Comparison of ENCODE assay signal across 8 cellular contexts in genomic region chr4:106898621-106899230, GRCh38.
DNase-seq lines count a peak whose midpoint lies in the region; ATAC-seq, FAIRE-seq and TF ChIP-seq lines count a peak whose summit lies in the region.

No MANE protein-coding gene starts in this region.

- H3K4me3 ChIP-seq in cardiac fibroblast (replicated peaks in 1 of 2; ENCODE audit: low read depth in 2 of 2, low read length in 2 of 2) = no peak overlapping the region
- no peak overlapping the region for H3K4me3 ChIP-seq in mesenchymal stem cell (ENCODE audit: insufficient read depth in 1 of 2, low read depth in 1 of 2, low read length in 2 of 2)

- DNase-seq in GM12892 (ENCODE audit: insufficient read length) = no peak
- peak; percentile 51 for DNase-seq in NCI-H748 (lab: John Stamatoyannopoulos, UW; ENCODE audit: unreplicated experiment)
- DNase-seq in cardiac fibroblast (ENCODE audit: low read depth in 2 of 2) = peak; percentile 51 to 84
- DNase-seq in mesenchymal stem cell = peak; percentile 60
- no peak for DNase-seq in T1000 (lab: John Stamatoyannopoulos, UW)
- no peak for DNase-seq in DMS79 (lab: John Stamatoyannopoulos, UW)

- TF ChIP-seq POLR2A in GM12892 (IDR thresholded peaks at IDR 0.05; ENCODE audit: low read depth, low read length) = no peak

- no peaks in the 10 kb centered on the region for H3K9me3 ChIP-seq in mesenchymal stem cell (ENCODE audit: control insufficient read depth, low read length)

- no peak overlapping the region for H4K8ac ChIP-seq in mesenchymal stem cell (ENCODE audit: low read length)

- no peak overlapping the region for H3K14ac ChIP-seq in mesenchymal stem cell (ENCODE audit: low read length in 2 of 2)

- no peaks in the 10 kb centered on the region for H3K79me1 ChIP-seq in mesenchymal stem cell (replicated peaks; ENCODE audit: low read length, poor library complexity, severe bottlenecking)

- no peak overlapping the region for H2BK12ac ChIP-seq in mesenchymal stem cell (ENCODE audit: low read length in 2 of 2)

- no peak overlapping the region for H2BK5ac ChIP-seq in mesenchymal stem cell (ENCODE audit: low read depth, low read length, poor library complexity, severe bottlenecking)

- no peaks in the 10 kb centered on the region for H3K36me3 ChIP-seq in mesenchymal stem cell (ENCODE audit: control insufficient read depth in 1 of 2, insufficient read depth in 2 of 2, low read depth in 1 of 2, low read length in 2 of 2)

- H2AK5ac ChIP-seq in mesenchymal stem cell (ENCODE audit: low read length, severe bottlenecking) = no peak overlapping the region

- no peak overlapping the region for H2AFZ ChIP-seq in mesenchymal stem cell (ENCODE audit: low read depth, low read length)

- H3K9ac ChIP-seq in mesenchymal stem cell (ENCODE audit: low read length) = no peak overlapping the region

- H3K4me1 ChIP-seq in mesenchymal stem cell (ENCODE audit: control insufficient read depth, insufficient read depth, low read depth, low read length) = no peaks in the 10 kb centered on the region

- ATAC-seq in HG02943 (IDR thresholded peaks at IDR 0.05; ENCODE audit: low read depth, unreplicated experiment) = peak; percentile 77

- H3K27ac ChIP-seq in C4-2B (no peak overlapping the region), mesenchymal stem cell (ENCODE audit: low read length, poor library complexity, severe bottlenecking) (no peak overlapping the region)

- H3K4me2 ChIP-seq in mesenchymal stem cell (ENCODE audit: low read length, poor library complexity, severe bottlenecking) = no peak overlapping the region

- peak; percentile 76 for FAIRE-seq in GM12892 (lab: Jason Lieb, UNC)

- no peak overlapping the region for H2BK15ac ChIP-seq in mesenchymal stem cell (ENCODE audit: low read depth, poor library complexity, severe bottlenecking)

- H3K27me3 ChIP-seq in mesenchymal stem cell (ENCODE audit: control insufficient read depth in 1 of 2, insufficient read depth in 1 of 2, low read length in 2 of 2) = no peaks in the 10 kb centered on the region

- H2BK120ac ChIP-seq in mesenchymal stem cell (ENCODE audit: low read depth, low read length) = no peak overlapping the region

- no peak overlapping the region for H3K4ac ChIP-seq in mesenchymal stem cell (ENCODE audit: low read depth in 1 of 2, low read length in 2 of 2)

- WGBS in mesenchymal stem cell = 33% methylated on average over 3 of the region's 4 CpGs

- no peak overlapping the region for H3K18ac ChIP-seq in mesenchymal stem cell (ENCODE audit: low read depth in 1 of 2, low read length in 2 of 2)

- H4K91ac ChIP-seq in mesenchymal stem cell (ENCODE audit: low read length) = no peak overlapping the region

- peak; percentile 88 for TF ChIP-seq CTCF in C4-2B (conservative IDR thresholded peaks at IDR 0.05)
- peak; percentile 84 for TF ChIP-seq CTCF in cardiac fibroblast (IDR thresholded peaks at IDR 0.05; ENCODE audit: low read depth, low read length)

- H3K23ac ChIP-seq in mesenchymal stem cell (ENCODE audit: low read length in 2 of 2) = no peak overlapping the region

Comparison
In these comparisons a context has a peak if more than half of its experiments do, and no peak if none do; other contexts are left out.
1. DNase-seq: peak in NCI-H748 (single experiment), cardiac fibroblast (2 of 2) and mesenchymal stem cell (single experiment); none in GM12892 (single experiment), T1000 (single experiment) and DMS79 (single experiment).